19 cellular contexts compared by ENCODE assay signal in the genomic region with DNA sequence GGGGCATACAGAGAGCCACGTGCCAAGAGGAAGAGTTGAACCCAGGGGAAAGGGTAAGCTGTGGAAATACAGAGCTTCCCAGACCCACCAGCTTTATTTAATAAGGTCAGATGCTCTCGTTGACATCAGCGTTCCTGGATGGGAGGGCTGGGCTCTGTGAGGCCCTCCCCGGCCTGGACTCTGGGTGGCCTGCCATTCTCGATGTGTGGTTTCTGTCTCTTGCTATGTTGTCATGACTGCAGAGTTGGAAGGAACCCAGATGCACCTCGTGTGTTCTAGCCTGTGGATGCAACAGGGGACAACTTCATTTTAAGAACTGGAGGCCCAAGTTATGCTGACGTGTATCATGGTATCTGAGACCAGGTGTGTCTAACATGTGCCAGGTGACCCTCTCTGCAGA.
A peak's percentile ranks its signal among the peaks of the same experiment; 100 is the strongest.
DNase-seq lines count a peak whose midpoint lies in the region; TF ChIP-seq lines count a peak whose summit lies in the region.
"Had no signal": no experiment of that assay in that cellular context is flagged by ENCODE, and none has a peak within 500 bp of the region (broad histone marks: within the 10 kb centered on the region; RNA-seq: fewer than 3 reads in every experiment).

No MANE protein-coding gene starts in this region.

- no peak overlapping the region for H3K9ac ChIP-seq in BLaER1
- H3K9ac ChIP-seq: BLaER1 treated with 17β-estradiol and CSF1 and Interleukin-3, amounts not matched to agents 10 nM and 100 nM had no signal

- peaks cover 56% of the 10 kb centered on the region for H3K36me3 ChIP-seq in BLaER1
- H3K36me3 ChIP-seq in SJSA1 = peaks cover 16% of the 10 kb centered on the region
- H3K36me3 ChIP-seq: HAP-1 had no signal

- H3K27me3 ChIP-seq in BLaER1 (no peaks in the 10 kb centered on the region), SJSA1 (replicated peaks) (no peaks in the 10 kb centered on the region)
- H3K27me3 ChIP-seq: BLaER1 treated with 17β-estradiol and CSF1 and Interleukin-3, amounts not matched to agents 10 nM and 100 nM had no signal

- 0 out of 2 replicates have a peak overlapping the region, but pooled peaks have one; percentile 15 for H3K4me3 ChIP-seq in BLaER1
- no peak overlapping the region for H3K4me3 ChIP-seq in SJSA1
- H3K4me3 ChIP-seq: GM12878, GM23338, HAP-1 had no signal

- no peak overlapping the region for H3K4me3 Mint-ChIP-seq in T-helper 1 cell treated with Interleukin-12 subunit alpha and Interleukin-12 subunit beta and Interleukin-4 antibody, amounts not matched to agents 30 μg/mL and 1 μg/mL, for 36 hours
- H3K4me3 Mint-ChIP-seq in osteocyte (ENCODE audit: unreplicated experiment) = no peak overlapping the region
- H3K4me3 Mint-ChIP-seq: B cell; CD14-positive monocyte; CD4-positive, alpha-beta T cell; CD8-positive, alpha-beta memory T cell; GM23338 had no signal

- no peaks in the 10 kb centered on the region for H3K27me3 Mint-ChIP-seq in T-helper 1 cell treated with Interleukin-12 subunit alpha and Interleukin-12 subunit beta and Interleukin-4 antibody, amounts not matched to agents 30 μg/mL and 1 μg/mL, for 36 hours (ENCODE audit: low read depth)
- H3K27me3 Mint-ChIP-seq in osteocyte (ENCODE audit: unreplicated experiment) = peaks cover 4% of the 10 kb centered on the region
- H3K27me3 Mint-ChIP-seq: B cell; CD4-positive, alpha-beta T cell had no signal

- peaks cover 21% of the 10 kb centered on the region for H3K4me1 ChIP-seq in BLaER1
- H3K4me1 ChIP-seq in SJSA1 (replicated peaks) = peaks cover 57% of the 10 kb centered on the region
- H3K4me1 ChIP-seq: HAP-1 had no signal

- peaks cover 3% of the 10 kb centered on the region for H3K4me1 Mint-ChIP-seq in T-helper 1 cell treated with Interleukin-12 subunit alpha and Interleukin-12 subunit beta and Interleukin-4 antibody, amounts not matched to agents 30 μg/mL and 1 μg/mL, for 36 hours (ENCODE audit: low read depth)
- H3K4me1 Mint-ChIP-seq in osteocyte (ENCODE audit: unreplicated experiment) = peaks cover 18% of the 10 kb centered on the region
- H3K4me1 Mint-ChIP-seq: B cell; CD14-positive monocyte; CD8-positive, alpha-beta memory T cell had no signal

- no peak overlapping the region for H3K4me2 ChIP-seq in BLaER1
- H3K4me2 ChIP-seq: BLaER1 treated with 17β-estradiol and CSF1 and Interleukin-3, amounts not matched to agents 10 nM and 100 nM; GM23338 had no signal

- TF ChIP-seq CTCF in osteocyte (IDR thresholded peaks at IDR 0.05) = no peak

- peaks cover 11% of the 10 kb centered on the region for H3K36me3 Mint-ChIP-seq in T-helper 1 cell treated with Interleukin-12 subunit alpha and Interleukin-12 subunit beta and Interleukin-4 antibody, amounts not matched to agents 30 μg/mL and 1 μg/mL, for 36 hours (ENCODE audit: low read depth)
- peaks cover 3% of the 10 kb centered on the region for H3K36me3 Mint-ChIP-seq in osteocyte (ENCODE audit: unreplicated experiment)

- DNase-seq in T-helper 1 cell (no peak), SJSA1 (ENCODE audit: low read depth in 1 of 2, low spot score in 2 of 2) (peak; percentile 92 to 93), SW480 (ENCODE audit: low spot score) (no peak), osteocyte (ENCODE audit: extremely low spot score, unreplicated experiment) (no peak)
- DNase-seq: CD4-positive, alpha-beta T cell; CD8-positive, alpha-beta memory T cell; DMS 273 treated with DMSO at 0.1 percent for 48 hours; DMS79; EL; GDM1 had no signal

- H3K27ac ChIP-seq in BLaER1 (no peak overlapping the region), SJSA1 (peak overlapping the region; percentile 90)
- H3K27ac ChIP-seq: 22Rv1; BLaER1 treated with 17β-estradiol and CSF1 and Interleukin-3, amounts not matched to agents 10 nM and 100 nM had no signal

- peaks cover 3% of the 10 kb centered on the region for H3K9me3 Mint-ChIP-seq in T-helper 1 cell treated with Interleukin-12 subunit alpha and Interleukin-12 subunit beta and Interleukin-4 antibody, amounts not matched to agents 30 μg/mL and 1 μg/mL, for 36 hours
- no peaks in the 10 kb centered on the region for H3K9me3 Mint-ChIP-seq in osteocyte (ENCODE audit: unreplicated experiment)
- H3K9me3 Mint-ChIP-seq: CD4-positive, alpha-beta T cell; CD8-positive, alpha-beta memory T cell had no signal

- H4K20me1 ChIP-seq in BLaER1 = peaks cover 37% of the 10 kb centered on the region

- H3K9me3 ChIP-seq in BLaER1 (peaks cover 15% of the 10 kb centered on the region), SJSA1 (replicated peaks) (no peaks in the 10 kb centered on the region)
- H3K9me3 ChIP-seq: HAP-1 had no signal

- peak overlapping the region; percentile 27 for H3K27ac Mint-ChIP-seq in T-helper 1 cell treated with Interleukin-12 subunit alpha and Interleukin-12 subunit beta and Interleukin-4 antibody, amounts not matched to agents 30 μg/mL and 1 μg/mL, for 36 hours
- no peak overlapping the region for H3K27ac Mint-ChIP-seq in osteocyte (ENCODE audit: unreplicated experiment)
- H3K27ac Mint-ChIP-seq: B cell; CD14-positive monocyte; CD4-positive, alpha-beta T cell; CD8-positive, alpha-beta memory T cell; GM23338 had no signal

Comparison
In these comparisons a context has a peak if more than half of its experiments do, and no peak if none do; other contexts are left out.
1. DNase-seq: peak in SJSA1 (2 of 2); none in T-helper 1 cell (0 of 5), SW480 (single experiment) and osteocyte (single experiment).